In genomic region chr19:40921005-40921897, GRCh38 we compare ENCODE assay signal across 1 cellular context.
A peak's percentile ranks its signal among the peaks of the same experiment; 100 is the strongest.
TF ChIP-seq lines count a peak whose summit lies in the region.

No MANE protein-coding gene starts in this region.

TF ChIP-seq in K562, 482 proteins besides CTCF, POLR2A, EP300 and RAD21 (continued from another document and continues in another):
- TF ChIP-seq GMEB1 (CRISPR knock-in tag; IDR thresholded peaks at IDR 0.05) (no peak), ZNF232 (CRISPR knock-in tag; IDR thresholded peaks at IDR 0.05) (no peak), CBX1 (IDR thresholded peaks at IDR 0.05; ENCODE audit: low read depth) (no peak), EP400 (IDR thresholded peaks at IDR 0.05) (no peak), POLR2G (IDR thresholded peaks at IDR 0.05; ENCODE audit: low read depth, low read length) (no peak), ZNF165 (CRISPR knock-in tag; IDR thresholded peaks at IDR 0.05; ENCODE audit: borderline replicate concordance) (no peak), BCL6 (CRISPR knock-in tag; IDR thresholded peaks at IDR 0.05) (no peak), YY1 (IDR thresholded peaks at IDR 0.05; ENCODE audit: borderline replicate concordance in 1 of 3, control insufficient read depth in 1 of 3, extremely low read depth in 1 of 3, insufficient read depth in 3 of 3, insufficient read length in 1 of 3, insufficient replicate concordance in 2 of 3, low read depth in 1 of 3, low read length in 2 of 3) (no peak), ZBTB1 (CRISPR knock-in tag; IDR thresholded peaks at IDR 0.05; ENCODE audit: borderline replicate concordance, low read depth) (no peak), ZNF12 (CRISPR knock-in tag; IDR thresholded peaks at IDR 0.05) (0 out of 2 replicates have a peak, but pooled peaks have one; percentile 58), ATF7 (IDR thresholded peaks at IDR 0.05) (peak; percentile 58), ZNF551 (CRISPR knock-in tag; IDR thresholded peaks at IDR 0.05) (no peak), FUS (optimal IDR thresholded peaks at IDR 0.05; ENCODE audit: low read depth, low read length) (no peak), ARID1B (IDR thresholded peaks at IDR 0.05) (peak; percentile 63), MCM3 (IDR thresholded peaks at IDR 0.05) (no peak), BRD4 (IDR thresholded peaks at IDR 0.05) (no peak), USF2 (CRISPR knock-in tag; IDR thresholded peaks at IDR 0.05) (no peak), RBBP5 (IDR thresholded peaks at IDR 0.05; ENCODE audit: borderline replicate concordance, insufficient read depth, low read length, poor library complexity, severe bottlenecking) (peak; percentile 30), HCFC1 (IDR thresholded peaks at IDR 0.05; ENCODE audit: low read depth, low read length) (no peak), TOE1 (IDR thresholded peaks at IDR 0.05; ENCODE audit: borderline replicate concordance) (no peak), TOE1 (CRISPR knock-in tag; IDR thresholded peaks at IDR 0.05; ENCODE audit: borderline replicate concordance, low read depth) (no peak), SMARCA4 (IDR thresholded peaks at IDR 0.05) (peak; percentile 72), MBD1 (CRISPR knock-in tag; IDR thresholded peaks at IDR 0.05) (no peak), SREBF2 (CRISPR knock-in tag; IDR thresholded peaks at IDR 0.05) (no peak), PHF20 (IDR thresholded peaks at IDR 0.05; ENCODE audit: partially characterized antibody) (no peak), PRMT5 (CRISPR knock-in tag; IDR thresholded peaks at IDR 0.05) (no peak), SMARCA5 (IDR thresholded peaks at IDR 0.05) (no peak), E2F3 (CRISPR knock-in tag; IDR thresholded peaks at IDR 0.05) (no peak), TAL1 (IDR thresholded peaks at IDR 0.05) (0 out of 2 replicates have a peak, but pooled peaks have one; percentile 10), ZNF24 (IDR thresholded peaks at IDR 0.05) (no peak), EWSR1 (IDR thresholded peaks at IDR 0.05; ENCODE audit: borderline replicate concordance, low read depth, partially characterized antibody) (no peak), SOX6 (IDR thresholded peaks at IDR 0.05) (peak; percentile 54; the same call in 1 of the 2 replicates), HLTF (IDR thresholded peaks at IDR 0.05) (no peak), LARP7 (IDR thresholded peaks at IDR 0.05) (no peak), MLLT1 (IDR thresholded peaks at IDR 0.05) (no peak), CCNT2 (IDR thresholded peaks at IDR 0.05; ENCODE audit: borderline replicate concordance, extremely low read depth, insufficient read length, low read depth, low read length) (no peak), TCF7 (IDR thresholded peaks at IDR 0.05; ENCODE audit: borderline replicate concordance) (no peak), CBX3 (IDR thresholded peaks at IDR 0.05; ENCODE audit: borderline replicate concordance in 1 of 2, low read length in 2 of 2) (no peak)
- TF ChIP-seq, protein P1, sequence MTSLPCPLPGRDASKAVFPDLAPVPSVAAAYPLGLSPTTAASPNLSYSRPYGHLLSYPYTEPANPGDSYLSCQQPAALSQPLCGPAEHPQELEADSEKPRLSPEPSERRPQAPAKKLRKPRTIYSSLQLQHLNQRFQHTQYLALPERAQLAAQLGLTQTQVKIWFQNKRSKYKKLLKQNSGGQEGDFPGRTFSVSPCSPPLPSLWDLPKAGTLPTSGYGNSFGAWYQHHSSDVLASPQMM (CRISPR knock-in tag; IDR thresholded peaks at IDR 0.05): no peak
- TF ChIP-seq, protein P2, sequence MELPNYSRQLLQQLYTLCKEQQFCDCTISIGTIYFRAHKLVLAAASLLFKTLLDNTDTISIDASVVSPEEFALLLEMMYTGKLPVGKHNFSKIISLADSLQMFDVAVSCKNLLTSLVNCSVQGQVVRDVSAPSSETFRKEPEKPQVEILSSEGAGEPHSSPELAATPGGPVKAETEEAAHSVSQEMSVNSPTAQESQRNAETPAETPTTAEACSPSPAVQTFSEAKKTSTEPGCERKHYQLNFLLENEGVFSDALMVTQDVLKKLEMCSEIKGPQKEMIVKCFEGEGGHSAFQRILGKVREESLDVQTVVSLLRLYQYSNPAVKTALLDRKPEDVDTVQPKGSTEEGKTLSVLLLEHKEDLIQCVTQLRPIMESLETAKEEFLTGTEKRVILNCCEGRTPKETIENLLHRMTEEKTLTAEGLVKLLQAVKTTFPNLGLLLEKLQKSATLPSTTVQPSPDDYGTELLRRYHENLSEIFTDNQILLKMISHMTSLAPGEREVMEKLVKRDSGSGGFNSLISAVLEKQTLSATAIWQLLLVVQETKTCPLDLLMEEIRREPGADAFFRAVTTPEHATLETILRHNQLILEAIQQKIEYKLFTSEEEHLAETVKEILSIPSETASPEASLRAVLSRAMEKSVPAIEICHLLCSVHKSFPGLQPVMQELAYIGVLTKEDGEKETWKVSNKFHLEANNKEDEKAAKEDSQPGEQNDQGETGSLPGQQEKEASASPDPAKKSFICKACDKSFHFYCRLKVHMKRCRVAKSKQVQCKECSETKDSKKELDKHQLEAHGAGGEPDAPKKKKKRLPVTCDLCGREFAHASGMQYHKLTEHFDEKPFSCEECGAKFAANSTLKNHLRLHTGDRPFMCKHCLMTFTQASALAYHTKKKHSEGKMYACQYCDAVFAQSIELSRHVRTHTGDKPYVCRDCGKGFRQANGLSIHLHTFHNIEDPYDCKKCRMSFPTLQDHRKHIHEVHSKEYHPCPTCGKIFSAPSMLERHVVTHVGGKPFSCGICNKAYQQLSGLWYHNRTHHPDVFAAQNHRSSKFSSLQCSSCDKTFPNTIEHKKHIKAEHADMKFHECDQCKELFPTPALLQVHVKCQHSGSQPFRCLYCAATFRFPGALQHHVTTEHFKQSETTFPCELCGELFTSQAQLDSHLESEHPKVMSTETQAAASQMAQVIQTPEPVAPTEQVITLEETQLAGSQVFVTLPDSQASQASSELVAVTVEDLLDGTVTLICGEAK (IDR thresholded peaks at IDR 0.05): no peak
- TF ChIP-seq, protein P2 (CRISPR knock-in tag; IDR thresholded peaks at IDR 0.05): no peak
- TF ChIP-seq, protein P3, sequence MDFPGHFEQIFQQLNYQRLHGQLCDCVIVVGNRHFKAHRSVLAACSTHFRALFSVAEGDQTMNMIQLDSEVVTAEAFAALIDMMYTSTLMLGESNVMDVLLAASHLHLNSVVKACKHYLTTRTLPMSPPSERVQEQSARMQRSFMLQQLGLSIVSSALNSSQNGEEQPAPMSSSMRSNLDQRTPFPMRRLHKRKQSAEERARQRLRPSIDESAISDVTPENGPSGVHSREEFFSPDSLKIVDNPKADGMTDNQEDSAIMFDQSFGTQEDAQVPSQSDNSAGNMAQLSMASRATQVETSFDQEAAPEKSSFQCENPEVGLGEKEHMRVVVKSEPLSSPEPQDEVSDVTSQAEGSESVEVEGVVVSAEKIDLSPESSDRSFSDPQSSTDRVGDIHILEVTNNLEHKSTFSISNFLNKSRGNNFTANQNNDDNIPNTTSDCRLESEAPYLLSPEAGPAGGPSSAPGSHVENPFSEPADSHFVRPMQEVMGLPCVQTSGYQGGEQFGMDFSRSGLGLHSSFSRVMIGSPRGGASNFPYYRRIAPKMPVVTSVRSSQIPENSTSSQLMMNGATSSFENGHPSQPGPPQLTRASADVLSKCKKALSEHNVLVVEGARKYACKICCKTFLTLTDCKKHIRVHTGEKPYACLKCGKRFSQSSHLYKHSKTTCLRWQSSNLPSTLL (IDR thresholded peaks at IDR 0.05): no peak
- TF ChIP-seq, protein P4, sequence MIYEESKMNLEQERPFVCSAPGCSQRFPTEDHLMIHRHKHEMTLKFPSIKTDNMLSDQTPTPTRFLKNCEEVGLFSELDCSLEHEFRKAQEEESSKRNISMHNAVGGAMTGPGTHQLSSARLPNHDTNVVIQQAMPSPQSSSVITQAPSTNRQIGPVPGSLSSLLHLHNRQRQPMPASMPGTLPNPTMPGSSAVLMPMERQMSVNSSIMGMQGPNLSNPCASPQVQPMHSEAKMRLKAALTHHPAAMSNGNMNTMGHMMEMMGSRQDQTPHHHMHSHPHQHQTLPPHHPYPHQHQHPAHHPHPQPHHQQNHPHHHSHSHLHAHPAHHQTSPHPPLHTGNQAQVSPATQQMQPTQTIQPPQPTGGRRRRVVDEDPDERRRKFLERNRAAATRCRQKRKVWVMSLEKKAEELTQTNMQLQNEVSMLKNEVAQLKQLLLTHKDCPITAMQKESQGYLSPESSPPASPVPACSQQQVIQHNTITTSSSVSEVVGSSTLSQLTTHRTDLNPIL (CRISPR knock-in tag; IDR thresholded peaks at IDR 0.05): no peak
- TF ChIP-seq, protein P5, sequence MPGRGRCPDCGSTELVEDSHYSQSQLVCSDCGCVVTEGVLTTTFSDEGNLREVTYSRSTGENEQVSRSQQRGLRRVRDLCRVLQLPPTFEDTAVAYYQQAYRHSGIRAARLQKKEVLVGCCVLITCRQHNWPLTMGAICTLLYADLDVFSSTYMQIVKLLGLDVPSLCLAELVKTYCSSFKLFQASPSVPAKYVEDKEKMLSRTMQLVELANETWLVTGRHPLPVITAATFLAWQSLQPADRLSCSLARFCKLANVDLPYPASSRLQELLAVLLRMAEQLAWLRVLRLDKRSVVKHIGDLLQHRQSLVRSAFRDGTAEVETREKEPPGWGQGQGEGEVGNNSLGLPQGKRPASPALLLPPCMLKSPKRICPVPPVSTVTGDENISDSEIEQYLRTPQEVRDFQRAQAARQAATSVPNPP (IDR thresholded peaks at IDR 0.05; ENCODE audit: borderline replicate concordance, insufficient read depth, insufficient read length): no peak
- TF ChIP-seq, protein P6, sequence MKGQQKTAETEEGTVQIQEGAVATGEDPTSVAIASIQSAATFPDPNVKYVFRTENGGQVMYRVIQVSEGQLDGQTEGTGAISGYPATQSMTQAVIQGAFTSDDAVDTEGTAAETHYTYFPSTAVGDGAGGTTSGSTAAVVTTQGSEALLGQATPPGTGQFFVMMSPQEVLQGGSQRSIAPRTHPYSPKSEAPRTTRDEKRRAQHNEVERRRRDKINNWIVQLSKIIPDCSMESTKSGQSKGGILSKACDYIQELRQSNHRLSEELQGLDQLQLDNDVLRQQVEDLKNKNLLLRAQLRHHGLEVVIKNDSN (CRISPR knock-in tag; IDR thresholded peaks at IDR 0.05): no peak
